ENCODE assay signal across 1 cellular context in genomic region chr19:55155784-55156183, GRCh38.
A peak's percentile ranks its signal among the peaks of the same experiment; 100 is the strongest.
TF ChIP-seq lines count a peak whose summit lies in the region.

No MANE protein-coding gene starts in this region.

TF ChIP-seq in K562, 482 proteins besides CTCF, POLR2A, EP300 and RAD21:
- TF ChIP-seq ETV5 (CRISPR knock-in tag; IDR thresholded peaks at IDR 0.05; ENCODE audit: low read depth) (0 out of 2 replicates have a peak, but pooled peaks have one; percentile 6), ZNF263 (CRISPR knock-in tag; IDR thresholded peaks at IDR 0.05; ENCODE audit: borderline replicate concordance) (0 out of 2 replicates have a peak, but pooled peaks have one; percentile 14), YY1 (IDR thresholded peaks at IDR 0.05; ENCODE audit: borderline replicate concordance in 1 of 3, control insufficient read depth in 1 of 3, extremely low read depth in 1 of 3, insufficient read depth in 3 of 3, insufficient read length in 1 of 3, insufficient replicate concordance in 2 of 3, low read depth in 1 of 3, low read length in 2 of 3) (peak in 1 of 3 experiments; percentile 53)
